Comparison of ENCODE assay signal across 26 cellular contexts in genomic region chr17:1054656-1055055, GRCh38. TPM values are rescaled to one million over a fixed set of nuclear protein-coding genes. Genes with fewer than 3 reads are reported as not detected.
DNase-seq lines count a peak whose midpoint lies in the region; ATAC-seq, FAIRE-seq and TF ChIP-seq lines count a peak whose summit lies in the region.
"Had no signal": no experiment of that assay in that cellular context is flagged by ENCODE, and none has a peak within 500 bp of the region (broad histone marks: within the 10 kb centered on the region; RNA-seq: fewer than 3 reads in every experiment).

No MANE protein-coding gene starts in this region.

- no peak for ATAC-seq in left ventricle myocardium superior
- no peak for ATAC-seq in Right ventricle myocardium inferior
- ATAC-seq in HG02885 (IDR thresholded peaks at IDR 0.05; ENCODE audit: poor library complexity, unreplicated experiment) = no peak
- ATAC-seq: A549, GM12878 had no signal

- DNase-seq in left ventricle myocardium superior = peak; percentile 26
- DNase-seq in Right ventricle myocardium inferior (ENCODE audit: missing footprints) = no peak
- peak; percentile 61 for DNase-seq in kidney
- peak; percentile 25 for DNase-seq in posterior vena cava (ENCODE audit: low spot score)
- DNase-seq in activated CD4-positive, alpha-beta T cell treated with anti-CD3 and anti-CD28 coated beads for 4 hours = no peak
- DNase-seq: 8988T; ACHN; AML-193; BE2C; CD4-positive, alpha-beta T cell; CD8-positive, alpha-beta memory T cell; DMS 273 treated with DMSO at 0.1 percent for 48 hours; DMS79; EL; GDM1; GM23248; H7; HCEC 1CT had no signal

- no peak overlapping the region for H3K9ac ChIP-seq in kidney (ENCODE audit: low read length in 2 of 2)
- H3K9ac ChIP-seq: GM23248 had no signal

- H3K4me1 ChIP-seq in HEK293 (ENCODE audit: control insufficient read depth, insufficient read depth, low read length) (no peaks in the 10 kb centered on the region), kidney (ENCODE audit: control insufficient read depth in 1 of 2, insufficient read depth in 1 of 2, low read depth in 1 of 2, low read length in 2 of 2) (no peaks in the 10 kb centered on the region)
- H3K4me1 ChIP-seq: A549, BE2C had no signal

- no peak for FAIRE-seq in kidney (lab: Jason Lieb, UNC)
- FAIRE-seq: A549, D721Med, GM12878, GM19239, H1 had no signal

- TF ChIP-seq CTCF in HEK293 (tag by site-specific recombination; IDR thresholded peaks at IDR 0.05) = no peak
- TF ChIP-seq CTCF in kidney (IDR thresholded peaks at IDR 0.05; ENCODE audit: borderline replicate concordance, extremely low read depth, insufficient read depth) = no peak

- H3K27ac ChIP-seq in HEK293 (ENCODE audit: extremely low read depth, low read depth, low read length) = no peak overlapping the region
- no peak overlapping the region for H3K27ac ChIP-seq in kidney (ENCODE audit: low read depth in 2 of 2, low read length in 2 of 2)
- H3K27ac ChIP-seq: A549; BLaER1 treated with 17β-estradiol and CSF1 and Interleukin-3, amounts not matched to agents 10 nM and 100 nM; GM23248 had no signal

- intact Hi-C loops in left ventricle myocardium superior (cut with micrococcal nuclease) = no loop called here
- intact Hi-C loops in Right ventricle myocardium inferior (cut with DNase I) = loop anchor here (10.0 kb wide), 1 partner anchor 260 kb away; no protein-coding TSS in a partner anchor
- intact Hi-C loops in kidney (cut with DNase I) = loop anchor here (10.0 kb wide), 1 partner anchor 260 kb away; no protein-coding TSS in a partner anchor
- intact Hi-C loops in posterior vena cava (cut with DNase I) = no loop called here

- H3K36me3 ChIP-seq in HEK293 (ENCODE audit: control insufficient read depth in 2 of 2, insufficient read depth in 1 of 2, low read length in 2 of 2) = peaks cover 8 to 65% of the 10 kb centered on the region in 2 experiments; a peak in 2 of 3 replicates
- H3K36me3 ChIP-seq in kidney (ENCODE audit: control insufficient read depth in 1 of 2, insufficient read depth in 2 of 2, low read length in 2 of 2) = no peaks in the 10 kb centered on the region
- H3K36me3 ChIP-seq: BE2C had no signal

- no peaks in the 10 kb centered on the region for H3K9me3 ChIP-seq in HEK293 (ENCODE audit: control insufficient read depth, insufficient read depth, low read depth, low read length)
- no peaks in the 10 kb centered on the region for H3K9me3 ChIP-seq in kidney (ENCODE audit: control insufficient read depth in 1 of 2, low read length in 2 of 2)
- H3K9me3 ChIP-seq: A549; BE2C; BLaER1 treated with 17β-estradiol and CSF1 and Interleukin-3, amounts not matched to agents 10 nM and 100 nM had no signal

- no peak overlapping the region for H3K4me3 ChIP-seq in HEK293 (ENCODE audit: low read depth, low read length)
- H3K4me3 ChIP-seq in kidney (ENCODE audit: low read length in 2 of 2) = no peak overlapping the region
- H3K4me3 ChIP-seq: A549; BLaER1 treated with 17β-estradiol and CSF1 and Interleukin-3, amounts not matched to agents 10 nM and 100 nM; GM12878; GM23248 had no signal

- CTCF ChIA-PET in HEK293 (lab: Yijun Ruan, JAX) = interaction anchor here (0.6 to 2.0 kb wide), 7 partner anchors 29 to 133 kb away, joined by 3 to 9 read pairs (median 4); no protein-coding TSS in a partner anchor

- POLR2A ChIA-PET in HEK293 (lab: Yijun Ruan, JAX) = interaction anchor here (1.0 kb wide), 1 partner anchor 74 kb away, joined by 3 read pairs; no protein-coding TSS in a partner anchor

TF ChIP-seq in HEK293, 187 proteins besides CTCF, POLR2A, EP300 and RAD21:
- TF ChIP-seq ZNF530 (tag by site-specific recombination; IDR thresholded peaks at IDR 0.05; ENCODE audit: low read depth) = no peak
- peak; percentile 35; the same call in 1 of the 2 replicates for TF ChIP-seq GLIS1 (tag by site-specific recombination; IDR thresholded peaks at IDR 0.05)
- no peak for TF ChIP-seq ZNF501 (tag by site-specific recombination; IDR thresholded peaks at IDR 0.05)

RNA-seq across cellular contexts. Expression of gene TIMM22, which starts 57.7 kb away (rescaled TPM):
- total RNA-seq in left ventricle myocardium superior = 15.8 TPM
- total RNA-seq in Right ventricle myocardium inferior = 17.3 TPM
- total RNA-seq in kidney = 14.6 TPM
- 17.3 TPM for polyA plus RNA-seq in kidney (ENCODE audit: insufficient read depth, low read depth, low replicate concordance)
- total RNA-seq in posterior vena cava = 1 to 10 TPM; 8.0 to 8.4 TPM

Comparison
In these comparisons a context has a peak if more than half of its experiments do, and no peak if none do; other contexts are left out.
1. DNase-seq: peak in left ventricle myocardium superior (single experiment), kidney (single experiment) and posterior vena cava (single experiment); none in Right ventricle myocardium inferior (single experiment) and activated CD4-positive, alpha-beta T cell treated with anti-CD3 and anti-CD28 coated beads for 4 hours (0 of 2).
2. intact Hi-C loops: an anchor here in Right ventricle myocardium inferior (10.0 kb wide) and kidney (10.0 kb wide); none called in left ventricle myocardium superior and posterior vena cava.